In genomic region chr16:19118938-19119431, GRCh38 we compare ENCODE assay signal across 8 cellular contexts. TPM values are rescaled to one million over a fixed set of nuclear protein-coding genes. Genes with fewer than 3 reads are reported as not detected.
DNase-seq lines count a peak whose midpoint lies in the region; TF ChIP-seq lines count a peak whose summit lies in the region.

No MANE protein-coding gene starts in this region.

- no peak for TF ChIP-seq POLR2A in tibial nerve (IDR thresholded peaks at IDR 0.05)

- POLR2A ChIA-PET in RWPE1 (lab: Yijun Ruan, JAX; ENCODE audit: low non-redundant PET): no interaction called here

- CTCF ChIA-PET in RWPE1 (lab: Yijun Ruan, JAX): interaction anchor here (0.6 to 0.9 kb wide), 4 partner anchors 10 to 372 kb away, joined by 3 to 4 read pairs (median 3); no protein-coding TSS in a partner anchor

- no peaks in the 10 kb centered on the region for H3K9me3 ChIP-seq in tibial nerve

- H3K4me3 ChIP-seq in GM12865 (ENCODE audit: low read depth, low read length): peak overlapping the region; percentile 47
- peak overlapping the region in 3 of 4 donors; percentile 22 to 48 (median 40) for H3K4me3 ChIP-seq in tibial nerve

- peak overlapping the region; percentile 87 for H3K27ac ChIP-seq in RWPE1
- peak overlapping the region; percentile 69 for H3K27ac ChIP-seq in cingulate gyrus (ENCODE audit: low read depth, low read length)
- H3K27ac ChIP-seq in tibial nerve: peak overlapping the region; percentile 33 to 95 (median 82)

- TF ChIP-seq CTCF in GM12865 (IDR thresholded peaks at IDR 0.05; ENCODE audit: insufficient read depth, low read depth, low read length, missing control alignments) (no peak), RWPE1 (conservative IDR thresholded peaks at IDR 0.05; ENCODE audit: low read depth) (no peak), tibial nerve (IDR thresholded peaks at IDR 0.05) (no peak)

- 10 to 13% methylated on average over 6 of the region's 6 CpGs for WGBS in tibial nerve, 2 donors

- no peaks in the 10 kb centered on the region for H3K27me3 ChIP-seq in tibial nerve

- peak; percentile 52 for DNase-seq in GM12865 (ENCODE audit: low read depth)
- peak; percentile 79 for DNase-seq in RWPE1 (ENCODE audit: low spot score)
- peak; percentile 51 for DNase-seq in mucosa of gallbladder (ENCODE audit: low spot score)
- DNase-seq in tibial nerve (ENCODE audit: low spot score in 2 of 2): peak in 1 of 2 donors; percentile 57
- DNase-seq in NCI-H510A treated with DMSO at 0.1 percent for 48 hours (lab: John Stamatoyannopoulos, UW): no peak
- DNase-seq in NCI-H2107 treated with DMSO at 0.1 percent for 48 hours (lab: John Stamatoyannopoulos, UW; ENCODE audit: unreplicated experiment): no peak
- no peak for DNase-seq in NCI-H1417 (lab: John Stamatoyannopoulos, UW)

- H3K4me1 ChIP-seq in tibial nerve: peaks cover 0 to 66% (median 51%) of the 10 kb centered on the region in 4 donors

- peaks cover 0 to 25% (median 0%) of the 10 kb centered on the region in 3 donors for H3K36me3 ChIP-seq in tibial nerve

- TF ChIP-seq EP300 in tibial nerve (IDR thresholded peaks at IDR 0.05): peak in 1 of 2 donors; percentile 69

RNA-seq across cellular contexts. Expression of gene ITPRIPL2, which starts 5.2 kb away (rescaled TPM):
- total RNA-seq in mucosa of gallbladder: 37.5 TPM
- total RNA-seq in tibial nerve: 10 to 100 TPM; 51.3 to 68.7 (median 59.6) TPM

RNA-seq across cellular contexts. Expression of gene SYT17, which starts 49.1 kb away (rescaled TPM):
- total RNA-seq in mucosa of gallbladder: 4.0 TPM
- 10 to 100 TPM in 2 of 4 donors, 1 to 10 TPM in 2; 8.1 to 33.9 (median 12.7) TPM for total RNA-seq in tibial nerve

RNA-seq across cellular contexts. Expression of gene COQ7, which starts 51.6 kb away (rescaled TPM):
- total RNA-seq in mucosa of gallbladder: 26.2 TPM
- total RNA-seq in tibial nerve: 10 to 100 TPM; 12.7 to 19.8 (median 14.2) TPM

Comparison
In these comparisons a context has a peak if more than half of its experiments do, and no peak if none do; other contexts are left out.
1. DNase-seq: peak in GM12865 (single experiment), RWPE1 (single experiment) and mucosa of gallbladder (single experiment); none in NCI-H510A treated with DMSO at 0.1 percent for 48 hours (single experiment), NCI-H2107 treated with DMSO at 0.1 percent for 48 hours (single experiment) and NCI-H1417 (0 of 3).
2. Peak in every context shown above with its lines, with median percentiles within 50 percentile points of each other: H3K27ac ChIP-seq.